Comparison of ENCODE assay signal across 35 cellular contexts in genomic region chr18:51647346-51647745, GRCh38.
"Had no signal": no experiment of that assay in that cellular context is flagged by ENCODE, and none has a peak within 500 bp of the region (broad histone marks: within the 10 kb centered on the region; RNA-seq: fewer than 3 reads in every experiment).

No MANE protein-coding gene starts in this region.

- H3K27me3 ChIP-seq: MG63 had no signal

- H3K4me3 ChIP-seq: MG63 had no signal

- H3K36me3 ChIP-seq: MG63 had no signal

- DNase-seq: Karpas-422, Kasumi-1, KG1, MG63, MM.1S, MV-4-11, NCI-H1048, NCI-H1092, NCI-H1092 treated with DMSO at 0.1 percent for 48 hours, NCI-H1105, NCI-H1105 treated with DMSO at 0.1 percent for 48 hours, NCI-H1417, NCI-H1417 treated with DMSO at 0.1 percent for 48 hours, NCI-H1436, NCI-H1436 treated with DMSO at 0.1 percent for 48 hours, NCI-H146, NCI-H1694, NCI-H1694 treated with DMSO at 0.1 percent for 48 hours, NCI-H187, NCI-H187 treated with DMSO at 0.1 percent for 48 hours, NCI-H1930, NCI-H2029, NCI-H2029 treated with DMSO at 0.1 percent for 48 hours, NCI-H2081, NCI-H2081 treated with DMSO at 0.1 percent for 48 hours, NCI-H2107, NCI-H2171, NCI-H2171 treated with DMSO at 0.1 percent for 48 hours, NCI-H2227 treated with DMSO at 0.1 percent for 48 hours, NCI-H226, NCI-H345, NCI-H446, NCI-H446 treated with DMSO at 0.1 percent for 48 hours, NCI-H510A had no signal

- H3K27ac ChIP-seq: KMS-11 had no signal
